In genomic region chr6:14883921-14884320, GRCh38 we compare ENCODE assay signal across 13 cellular contexts.
DNase-seq lines count a peak whose midpoint lies in the region; ATAC-seq and TF ChIP-seq lines count a peak whose summit lies in the region.
"Had no signal": no experiment of that assay in that cellular context is flagged by ENCODE, and none has a peak within 500 bp of the region (broad histone marks: within the 10 kb centered on the region; RNA-seq: fewer than 3 reads in every experiment).

No MANE protein-coding gene starts in this region.

- peak overlapping the region; percentile 68 for H3K27ac Mint-ChIP-seq in osteocyte (ENCODE audit: unreplicated experiment)

- H3K27ac ChIP-seq in gastroesophageal sphincter = no peak overlapping the region
- H3K27ac ChIP-seq in gastrocnemius medialis = peak overlapping the region in 2 of 4 donors; percentile 86 to 94
- H3K27ac ChIP-seq: transverse colon had no signal

- DNase-seq in NCI-H1417 (lab: John Stamatoyannopoulos, UW) (peak in 2 of 3 experiments; percentile 9 to 36), NCI-H1417 treated with DMSO at 0.1 percent for 48 hours (lab: John Stamatoyannopoulos, UW) (no peak), ecto neural progenitor cell (ENCODE audit: low spot score) (peak; percentile 62), osteocyte (ENCODE audit: extremely low spot score, unreplicated experiment) (no peak), gastrocnemius medialis (no peak)
- DNase-seq: amygdala; effector memory CD4-positive, alpha-beta T cell; midbrain; transverse colon had no signal

- no peak for TF ChIP-seq EP300 in gastroesophageal sphincter (IDR thresholded peaks at IDR 0.05)

- peaks cover 44% of the 10 kb centered on the region for H3K4me1 Mint-ChIP-seq in osteocyte (ENCODE audit: unreplicated experiment)

- H3K4me3 Mint-ChIP-seq in osteocyte (ENCODE audit: unreplicated experiment) = no peak overlapping the region

- no peaks in the 10 kb centered on the region for H3K27me3 Mint-ChIP-seq in osteocyte (ENCODE audit: unreplicated experiment)

- H3K4me1 ChIP-seq in Loucy (ENCODE audit: insufficient read depth, low read length, poor library complexity, severe bottlenecking) (peaks cover 37% of the 10 kb centered on the region), gastroesophageal sphincter (peaks cover 0 to 28% (median 0%) of the 10 kb centered on the region in 3 donors), gastrocnemius medialis (peaks cover 44 to 67% of the 10 kb centered on the region in 2 donors)

- TF ChIP-seq POLR2A in gastroesophageal sphincter (IDR thresholded peaks at IDR 0.05) (no peak), gastrocnemius medialis (IDR thresholded peaks at IDR 0.05) (no peak)

- WGBS in gastroesophageal sphincter (ENCODE audit: low coverage in 1 of 2), 2 donors = 92% methylated on average over 2 of the region's 4 CpGs; no CpG with 5 or more reads in 1 of the 2 donors

- no peak overlapping the region for H3K4me3 ChIP-seq in Loucy (ENCODE audit: low read length, poor library complexity, severe bottlenecking)
- no peak overlapping the region for H3K4me3 ChIP-seq in gastroesophageal sphincter
- H3K4me3 ChIP-seq in gastrocnemius medialis = no peak overlapping the region
- H3K4me3 ChIP-seq: transverse colon had no signal

- H3K4me2 ChIP-seq in Loucy (ENCODE audit: low read depth, low read length, poor library complexity, severe bottlenecking) = peak overlapping the region; percentile 38

- no peaks in the 10 kb centered on the region for H3K79me2 ChIP-seq in Loucy (ENCODE audit: insufficient read depth, low read length)

- TF ChIP-seq CTCF in Loucy (conservative IDR thresholded peaks at IDR 0.05; ENCODE audit: low read length) = no peak
- TF ChIP-seq CTCF in osteocyte (IDR thresholded peaks at IDR 0.05) = no peak
- no peak for TF ChIP-seq CTCF in gastroesophageal sphincter (IDR thresholded peaks at IDR 0.05)
- TF ChIP-seq CTCF in gastrocnemius medialis (IDR thresholded peaks at IDR 0.05 in 4 of 5, conservative IDR thresholded peaks at IDR 0.05 in 1 of 5) = no peak

- H2AFZ ChIP-seq in Loucy (ENCODE audit: low read length) = peak overlapping the region; percentile 54; the same call in 1 of the 2 replicates

- in situ Hi-C loops in gastrocnemius medialis (cut with MboI; ENCODE audit: low sequenced_read_pairs in 4 of 4) = loop anchor here in 2 of 4 donors (10.0 to 25.0 kb wide), 3 partner anchors 181 to 603 kb away; partner anchors contain the start of gene JARID2 (in 1 of the 2)

- no peaks in the 10 kb centered on the region for H3K36me3 ChIP-seq in Loucy (ENCODE audit: insufficient read depth, low read length)
- H3K36me3 ChIP-seq in gastroesophageal sphincter = no peaks in the 10 kb centered on the region
- no peaks in the 10 kb centered on the region for H3K36me3 ChIP-seq in gastrocnemius medialis
- H3K36me3 ChIP-seq: transverse colon had no signal

- no peaks in the 10 kb centered on the region for H3K36me3 Mint-ChIP-seq in osteocyte (ENCODE audit: unreplicated experiment)

- H3K9me2 ChIP-seq in Loucy (replicated peaks; ENCODE audit: low read depth, low read length) = no peaks in the 10 kb centered on the region

- H3K27me3 ChIP-seq in Loucy (ENCODE audit: insufficient read depth, low read length, poor library complexity, severe bottlenecking) (no peaks in the 10 kb centered on the region), gastroesophageal sphincter (no peaks in the 10 kb centered on the region), gastrocnemius medialis (no peaks in the 10 kb centered on the region)
- H3K27me3 ChIP-seq: transverse colon had no signal

- ATAC-seq in GM18520 (IDR thresholded peaks at IDR 0.05; ENCODE audit: unreplicated experiment) (no peak), gastroesophageal sphincter (no peak), gastrocnemius medialis (no peak)
- ATAC-seq: HepG2 had no signal

- intact Hi-C loops in gastrocnemius medialis (cut with DNase I; ENCODE audit: low total_unique reads) = loop anchor here (2.0 to 10.0 kb wide), 3 partner anchors 41 to 551 kb away; no protein-coding TSS in a partner anchor

- H3K9ac ChIP-seq in Loucy (ENCODE audit: low read depth, low read length, poor library complexity, severe bottlenecking) = peak overlapping the region; percentile 64

- H3K9me3 ChIP-seq in Loucy (ENCODE audit: insufficient read depth, low read depth, low read length) = no peaks in the 10 kb centered on the region
- H3K9me3 ChIP-seq in gastroesophageal sphincter = no peaks in the 10 kb centered on the region
- H3K9me3 ChIP-seq in gastrocnemius medialis = no peaks in the 10 kb centered on the region
- H3K9me3 ChIP-seq: transverse colon had no signal

- H4K20me1 ChIP-seq in Loucy (ENCODE audit: insufficient read depth, low read length, poor library complexity, severe bottlenecking) = no peaks in the 10 kb centered on the region

- H3K9me3 Mint-ChIP-seq in osteocyte (ENCODE audit: unreplicated experiment) = no peaks in the 10 kb centered on the region

- no peaks in the 10 kb centered on the region for H3F3A ChIP-seq in Loucy (ENCODE audit: low read depth)

Comparison
In these comparisons a context has a peak if more than half of its experiments do, and no peak if none do; other contexts are left out.
1. DNase-seq: peak in NCI-H1417 (2 of 3) and ecto neural progenitor cell (single experiment); none in NCI-H1417 treated with DMSO at 0.1 percent for 48 hours (single experiment), osteocyte (single experiment) and gastrocnemius medialis (0 of 2).